Comparison of ENCODE assay signal across 2 cellular contexts in the genomic region with DNA sequence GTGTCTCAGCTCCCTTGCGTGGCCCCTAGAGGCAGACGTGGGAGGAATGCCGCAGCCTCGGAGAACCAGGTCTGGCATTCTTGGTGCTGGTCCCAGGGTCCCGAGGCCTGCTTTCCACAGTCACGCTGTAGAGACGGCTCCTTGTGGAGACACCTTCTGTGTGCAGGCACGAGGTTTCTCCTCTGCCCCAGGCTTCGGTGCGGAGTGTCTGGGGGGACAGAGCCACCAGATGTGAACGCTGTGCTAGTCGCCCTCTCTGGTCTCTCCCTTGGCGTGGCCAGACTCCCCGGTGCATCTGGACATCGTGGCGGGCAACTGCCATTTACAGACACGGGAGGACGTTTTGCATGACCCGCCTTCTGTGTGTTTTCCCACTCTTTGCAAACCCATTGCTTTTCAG.
TF ChIP-seq lines count a peak whose summit lies in the region.

No MANE protein-coding gene starts in this region.

TF ChIP-seq in WTC11, 78 proteins besides CTCF, POLR2A, EP300 and RAD21:
- TF ChIP-seq NFE2L1 (CRISPR knock-in tag; IDR thresholded peaks at IDR 0.05) (no peak), NR2C2 (CRISPR knock-in tag; IDR thresholded peaks at IDR 0.05) (no peak), ZSCAN18 (CRISPR knock-in tag; IDR thresholded peaks at IDR 0.05) (no peak), ATF2 (CRISPR knock-in tag; IDR thresholded peaks at IDR 0.05; ENCODE audit: borderline replicate concordance, low read depth) (no peak), CREM (CRISPR knock-in tag; IDR thresholded peaks at IDR 0.05) (no peak), E2F1 (CRISPR knock-in tag; IDR thresholded peaks at IDR 0.05) (no peak), FOXP1 (CRISPR knock-in tag; IDR thresholded peaks at IDR 0.05; ENCODE audit: borderline replicate concordance) (no peak), JAZF1 (CRISPR knock-in tag; IDR thresholded peaks at IDR 0.05) (no peak), NR3C1 (CRISPR knock-in tag; conservative IDR thresholded peaks at IDR 0.05; ENCODE audit: low read depth) (no peak), GTF2I (CRISPR knock-in tag; conservative IDR thresholded peaks at IDR 0.05) (no peak), FOXK1 (CRISPR knock-in tag; IDR thresholded peaks at IDR 0.05) (no peak)
- TF ChIP-seq, protein P1, sequence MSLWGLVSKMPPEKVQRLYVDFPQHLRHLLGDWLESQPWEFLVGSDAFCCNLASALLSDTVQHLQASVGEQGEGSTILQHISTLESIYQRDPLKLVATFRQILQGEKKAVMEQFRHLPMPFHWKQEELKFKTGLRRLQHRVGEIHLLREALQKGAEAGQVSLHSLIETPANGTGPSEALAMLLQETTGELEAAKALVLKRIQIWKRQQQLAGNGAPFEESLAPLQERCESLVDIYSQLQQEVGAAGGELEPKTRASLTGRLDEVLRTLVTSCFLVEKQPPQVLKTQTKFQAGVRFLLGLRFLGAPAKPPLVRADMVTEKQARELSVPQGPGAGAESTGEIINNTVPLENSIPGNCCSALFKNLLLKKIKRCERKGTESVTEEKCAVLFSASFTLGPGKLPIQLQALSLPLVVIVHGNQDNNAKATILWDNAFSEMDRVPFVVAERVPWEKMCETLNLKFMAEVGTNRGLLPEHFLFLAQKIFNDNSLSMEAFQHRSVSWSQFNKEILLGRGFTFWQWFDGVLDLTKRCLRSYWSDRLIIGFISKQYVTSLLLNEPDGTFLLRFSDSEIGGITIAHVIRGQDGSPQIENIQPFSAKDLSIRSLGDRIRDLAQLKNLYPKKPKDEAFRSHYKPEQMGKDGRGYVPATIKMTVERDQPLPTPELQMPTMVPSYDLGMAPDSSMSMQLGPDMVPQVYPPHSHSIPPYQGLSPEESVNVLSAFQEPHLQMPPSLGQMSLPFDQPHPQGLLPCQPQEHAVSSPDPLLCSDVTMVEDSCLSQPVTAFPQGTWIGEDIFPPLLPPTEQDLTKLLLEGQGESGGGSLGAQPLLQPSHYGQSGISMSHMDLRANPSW (CRISPR knock-in tag; conservative IDR thresholded peaks at IDR 0.05; ENCODE audit: low read depth) = no peak
- TF ChIP-seq, protein P2, sequence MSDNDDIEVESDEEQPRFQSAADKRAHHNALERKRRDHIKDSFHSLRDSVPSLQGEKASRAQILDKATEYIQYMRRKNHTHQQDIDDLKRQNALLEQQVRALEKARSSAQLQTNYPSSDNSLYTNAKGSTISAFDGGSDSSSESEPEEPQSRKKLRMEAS (CRISPR knock-in tag; IDR thresholded peaks at IDR 0.05) = no peak
- TF ChIP-seq, protein P3, sequence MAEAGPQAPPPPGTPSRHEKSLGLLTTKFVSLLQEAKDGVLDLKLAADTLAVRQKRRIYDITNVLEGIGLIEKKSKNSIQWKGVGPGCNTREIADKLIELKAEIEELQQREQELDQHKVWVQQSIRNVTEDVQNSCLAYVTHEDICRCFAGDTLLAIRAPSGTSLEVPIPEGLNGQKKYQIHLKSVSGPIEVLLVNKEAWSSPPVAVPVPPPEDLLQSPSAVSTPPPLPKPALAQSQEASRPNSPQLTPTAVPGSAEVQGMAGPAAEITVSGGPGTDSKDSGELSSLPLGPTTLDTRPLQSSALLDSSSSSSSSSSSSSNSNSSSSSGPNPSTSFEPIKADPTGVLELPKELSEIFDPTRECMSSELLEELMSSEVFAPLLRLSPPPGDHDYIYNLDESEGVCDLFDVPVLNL (CRISPR knock-in tag; IDR thresholded peaks at IDR 0.05; ENCODE audit: borderline replicate concordance, low read depth) = no peak
- TF ChIP-seq, protein P4, sequence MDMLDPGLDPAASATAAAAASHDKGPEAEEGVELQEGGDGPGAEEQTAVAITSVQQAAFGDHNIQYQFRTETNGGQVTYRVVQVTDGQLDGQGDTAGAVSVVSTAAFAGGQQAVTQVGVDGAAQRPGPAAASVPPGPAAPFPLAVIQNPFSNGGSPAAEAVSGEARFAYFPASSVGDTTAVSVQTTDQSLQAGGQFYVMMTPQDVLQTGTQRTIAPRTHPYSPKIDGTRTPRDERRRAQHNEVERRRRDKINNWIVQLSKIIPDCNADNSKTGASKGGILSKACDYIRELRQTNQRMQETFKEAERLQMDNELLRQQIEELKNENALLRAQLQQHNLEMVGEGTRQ (CRISPR knock-in tag; IDR thresholded peaks at IDR 0.05) = no peak

TF ChIP-seq in K562, 482 proteins besides CTCF, POLR2A, EP300 and RAD21:
- TF ChIP-seq, protein P5, sequence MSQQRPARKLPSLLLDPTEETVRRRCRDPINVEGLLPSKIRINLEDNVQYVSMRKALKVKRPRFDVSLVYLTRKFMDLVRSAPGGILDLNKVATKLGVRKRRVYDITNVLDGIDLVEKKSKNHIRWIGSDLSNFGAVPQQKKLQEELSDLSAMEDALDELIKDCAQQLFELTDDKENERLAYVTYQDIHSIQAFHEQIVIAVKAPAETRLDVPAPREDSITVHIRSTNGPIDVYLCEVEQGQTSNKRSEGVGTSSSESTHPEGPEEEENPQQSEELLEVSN (IDR thresholded peaks at IDR 0.05; ENCODE audit: borderline replicate concordance in 1 of 2, extremely low read depth in 1 of 2, insufficient read depth in 1 of 2, insufficient read length in 1 of 2, low read depth in 1 of 2, low read length in 1 of 2, poor library complexity in 1 of 2, severe bottlenecking in 1 of 2) = no peak
- TF ChIP-seq YY1 (IDR thresholded peaks at IDR 0.05; ENCODE audit: borderline replicate concordance in 1 of 3, control insufficient read depth in 1 of 3, extremely low read depth in 1 of 3, insufficient read depth in 3 of 3, insufficient read length in 1 of 3, insufficient replicate concordance in 2 of 3, low read depth in 1 of 3, low read length in 2 of 3) (no peak), MCM2 (IDR thresholded peaks at IDR 0.05; ENCODE audit: low read depth) (no peak), EZH2 (IDR thresholded peaks at IDR 0.05; ENCODE audit: borderline replicate concordance, low read depth, low read length) (0 out of 2 replicates have a peak, but pooled peaks have one; percentile 27), PHB2 (IDR thresholded peaks at IDR 0.05; ENCODE audit: low read depth) (no peak), ZBTB9 (CRISPR knock-in tag; IDR thresholded peaks at IDR 0.05) (peak; percentile 97), FOS (IDR thresholded peaks at IDR 0.05; ENCODE audit: extremely low read depth, insufficient read length) (no peak)
